1 cellular context compared by ENCODE assay signal in the genomic region with DNA sequence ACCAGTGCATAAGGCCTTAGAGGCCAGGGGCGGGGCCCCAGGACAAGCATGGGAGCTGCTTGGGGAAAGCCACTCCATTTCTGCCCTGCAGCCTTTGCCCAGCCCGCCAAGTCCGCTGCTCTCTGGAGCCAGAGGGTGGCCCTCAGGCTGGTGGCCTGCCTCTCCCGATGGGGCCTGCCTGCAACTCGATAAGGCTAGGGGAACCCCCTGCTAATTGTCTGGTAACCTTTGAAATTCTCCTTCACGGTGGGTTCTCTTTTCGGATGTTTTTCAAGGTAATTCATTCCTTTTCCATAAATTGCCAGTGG.
TF ChIP-seq lines count a peak whose summit lies in the region.

No MANE protein-coding gene starts in this region.

TF ChIP-seq in IMR-90, 13 proteins besides CTCF, POLR2A, EP300 and RAD21 (continued from another document):
- TF ChIP-seq, protein P1, sequence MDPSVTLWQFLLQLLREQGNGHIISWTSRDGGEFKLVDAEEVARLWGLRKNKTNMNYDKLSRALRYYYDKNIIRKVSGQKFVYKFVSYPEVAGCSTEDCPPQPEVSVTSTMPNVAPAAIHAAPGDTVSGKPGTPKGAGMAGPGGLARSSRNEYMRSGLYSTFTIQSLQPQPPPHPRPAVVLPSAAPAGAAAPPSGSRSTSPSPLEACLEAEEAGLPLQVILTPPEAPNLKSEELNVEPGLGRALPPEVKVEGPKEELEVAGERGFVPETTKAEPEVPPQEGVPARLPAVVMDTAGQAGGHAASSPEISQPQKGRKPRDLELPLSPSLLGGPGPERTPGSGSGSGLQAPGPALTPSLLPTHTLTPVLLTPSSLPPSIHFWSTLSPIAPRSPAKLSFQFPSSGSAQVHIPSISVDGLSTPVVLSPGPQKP (IDR thresholded peaks at IDR 0.05; ENCODE audit: borderline replicate concordance, low read depth, low read length), result no peak
